Comparison of ENCODE assay signal across 24 cellular contexts in genomic region chr17:4822835-4823234, GRCh38. TPM values are rescaled to one million over a fixed set of nuclear protein-coding genes. Genes with fewer than 3 reads are reported as not detected.
"Had no signal": no experiment of that assay in that cellular context is flagged by ENCODE, and none has a peak within 500 bp of the region (broad histone marks: within the 10 kb centered on the region; RNA-seq: fewer than 3 reads in every experiment).

No MANE protein-coding gene starts in this region.

- H3K4me2 ChIP-seq: SK-N-SH had no signal

- H3K36me3 ChIP-seq: MG63 had no signal

- H3K9me3 ChIP-seq: MG63, SK-N-SH had no signal

- FAIRE-seq: RCC 7860 had no signal

- H3K4me3 ChIP-seq: MG63 had no signal

- H3K27me3 ChIP-seq: MG63 had no signal

- DNase-seq: IMR-90, Karpas-422, KG1, MG63, NCI-H1092, NCI-H1105 treated with DMSO at 0.1 percent for 48 hours, NCI-H1417 treated with DMSO at 0.1 percent for 48 hours, NCI-H146, NCI-H1694 treated with DMSO at 0.1 percent for 48 hours, NCI-H1930, NCI-H2081, NCI-H2107, NCI-H226, NCI-H446, NCI-H524 treated with DMSO at 0.1 percent for 48 hours, NCI-H69, NCI-H774, RPMI8226, SHP77, SK-N-SH, SW 1271 had no signal

- H3K9ac ChIP-seq: SK-N-SH had no signal

RNA-seq across cellular contexts. Expression of gene GLTPD2, which starts 34.1 kb away (rescaled TPM):
- total RNA-seq: HT-29, IMR-90, SK-MEL-5 had no signal
- polyA plus RNA-seq: IMR-90, SK-N-SH had no signal
